10 cellular contexts compared by ENCODE assay signal in genomic region chr5:74382864-74383618, GRCh38.
DNase-seq lines count a peak whose midpoint lies in the region; ATAC-seq, FAIRE-seq and TF ChIP-seq lines count a peak whose summit lies in the region.
"Had no signal": no experiment of that assay in that cellular context is flagged by ENCODE, and none has a peak within 500 bp of the region (broad histone marks: within the 10 kb centered on the region; RNA-seq: fewer than 3 reads in every experiment).

No MANE protein-coding gene starts in this region.

- DNase-seq in AG04449 (ENCODE audit: low read depth, low spot score) (peak; percentile 40), NCI-H446 treated with DMSO at 0.1 percent for 48 hours (lab: John Stamatoyannopoulos, UW) (peak; percentile 69), ecto neural progenitor cell (ENCODE audit: low spot score) (peak; percentile 37), kidney (no peak), NCI-H1436 (lab: John Stamatoyannopoulos, UW) (no peak), NCI-H510A treated with DMSO at 0.1 percent for 48 hours (lab: John Stamatoyannopoulos, UW) (no peak)
- no peak for DNase-seq in stimulated activated effector memory CD8-positive, alpha-beta T cell treated with anti-CD3 and anti-CD28 coated beads, Interleukin-12 subunit alpha, Interleukin-12 subunit beta, amount 100 ng/mL, for 72 hours (ENCODE audit: low spot score in 2 of 2)
- DNase-seq: CD4-positive, CD25-positive, alpha-beta regulatory T cell; RPMI8226 had no signal

- H3K27ac Mint-ChIP-seq in stimulated activated effector memory CD8-positive, alpha-beta T cell treated with anti-CD3 and anti-CD28 coated beads, Interleukin-12 subunit alpha, Interleukin-12 subunit beta, amount 100 ng/mL, for 72 hours = no peak overlapping the region
- H3K27ac Mint-ChIP-seq: CD4-positive, CD25-positive, alpha-beta regulatory T cell had no signal

- FAIRE-seq in kidney (lab: Jason Lieb, UNC) = no peak

- H3K9me3 ChIP-seq in muscle layer of duodenum (ENCODE audit: control insufficient read depth in 1 of 2, low read length in 2 of 2) = no peaks in the 10 kb centered on the region
- H3K9me3 ChIP-seq in kidney (ENCODE audit: control insufficient read depth in 1 of 2, low read length in 2 of 2) = no peaks in the 10 kb centered on the region

- CTCF ChIA-PET in AG04449 (lab: Yijun Ruan, JAX) = no interaction called here

- H3K27me3 ChIP-seq in muscle layer of duodenum (ENCODE audit: low read depth, low read length) = no peaks in the 10 kb centered on the region

- no peak for ATAC-seq in stimulated activated effector memory CD8-positive, alpha-beta T cell treated with anti-CD3 and anti-CD28 coated beads, Interleukin-12 subunit alpha, Interleukin-12 subunit beta, amount 100 ng/mL, for 72 hours

- no peaks in the 10 kb centered on the region for H3K4me1 Mint-ChIP-seq in stimulated activated effector memory CD8-positive, alpha-beta T cell treated with anti-CD3 and anti-CD28 coated beads, Interleukin-12 subunit alpha, Interleukin-12 subunit beta, amount 100 ng/mL, for 72 hours
- H3K4me1 Mint-ChIP-seq: CD4-positive, CD25-positive, alpha-beta regulatory T cell had no signal

- H3K4me1 ChIP-seq in muscle layer of duodenum (ENCODE audit: control insufficient read depth in 1 of 2, insufficient read depth in 2 of 2, low read length in 2 of 2) (peaks cover 5 to 14% of the 10 kb centered on the region in 2 donors), kidney (ENCODE audit: control insufficient read depth in 1 of 2, insufficient read depth in 1 of 2, low read depth in 1 of 2, low read length in 2 of 2) (peaks cover 9 to 11% of the 10 kb centered on the region in 2 donors)

- no peak overlapping the region for H3K9ac ChIP-seq in kidney (ENCODE audit: low read length in 2 of 2)

- POLR2A ChIA-PET in AG04449 (lab: Yijun Ruan, JAX) = no interaction called here

- H3K9me3 Mint-ChIP-seq in stimulated activated effector memory CD8-positive, alpha-beta T cell treated with anti-CD3 and anti-CD28 coated beads, Interleukin-12 subunit alpha, Interleukin-12 subunit beta, amount 100 ng/mL, for 72 hours = no peaks in the 10 kb centered on the region

- H3K27ac ChIP-seq in muscle layer of duodenum (ENCODE audit: low read length) (peak overlapping the region; percentile 67), kidney (ENCODE audit: low read depth in 2 of 2, low read length in 2 of 2) (no peak overlapping the region)

- TF ChIP-seq CTCF in AG04449 (IDR thresholded peaks at IDR 0.05; ENCODE audit: insufficient read depth, low read length, missing control alignments) (no peak), kidney (IDR thresholded peaks at IDR 0.05; ENCODE audit: borderline replicate concordance, extremely low read depth, insufficient read depth) (no peak)

- H3K4me3 ChIP-seq in AG04449 (ENCODE audit: low read depth, low read length) = no peak overlapping the region
- no peak overlapping the region for H3K4me3 ChIP-seq in muscle layer of duodenum (ENCODE audit: low read depth in 1 of 2, low read length in 2 of 2)
- H3K4me3 ChIP-seq in kidney (ENCODE audit: low read length in 2 of 2) = no peak overlapping the region

- no peaks in the 10 kb centered on the region for H3K36me3 Mint-ChIP-seq in stimulated activated effector memory CD8-positive, alpha-beta T cell treated with anti-CD3 and anti-CD28 coated beads, Interleukin-12 subunit alpha, Interleukin-12 subunit beta, amount 100 ng/mL, for 72 hours
- H3K36me3 Mint-ChIP-seq: CD4-positive, CD25-positive, alpha-beta regulatory T cell had no signal

- H3K4me3 Mint-ChIP-seq in stimulated activated effector memory CD8-positive, alpha-beta T cell treated with anti-CD3 and anti-CD28 coated beads, Interleukin-12 subunit alpha, Interleukin-12 subunit beta, amount 100 ng/mL, for 72 hours = no peak overlapping the region
- H3K4me3 Mint-ChIP-seq: CD4-positive, CD25-positive, alpha-beta regulatory T cell had no signal

- H3K36me3 ChIP-seq in muscle layer of duodenum (ENCODE audit: control insufficient read depth in 1 of 2, insufficient read depth in 2 of 2, low read length in 2 of 2) (no peaks in the 10 kb centered on the region), kidney (ENCODE audit: control insufficient read depth in 1 of 2, insufficient read depth in 2 of 2, low read length in 2 of 2) (no peaks in the 10 kb centered on the region)

- intact Hi-C loops in kidney (cut with DNase I) = no loop called here

Comparison
In these comparisons a context has a peak if more than half of its experiments do, and no peak if none do; other contexts are left out.
1. DNase-seq: peak in AG04449 (single experiment), NCI-H446 treated with DMSO at 0.1 percent for 48 hours (single experiment) and ecto neural progenitor cell (single experiment); none in stimulated activated effector memory CD8-positive, alpha-beta T cell treated with anti-CD3 and anti-CD28 coated beads, Interleukin-12 subunit alpha, Interleukin-12 subunit beta, amount 100 ng/mL, for 72 hours (0 of 2), kidney (single experiment), NCI-H1436 (single experiment) and NCI-H510A treated with DMSO at 0.1 percent for 48 hours (single experiment).